In genomic region chr12:57782608-57783465, GRCh38 we compare ENCODE assay signal across 8 cellular contexts. TPM values are rescaled to one million over a fixed set of nuclear protein-coding genes. Genes with fewer than 3 reads are reported as not detected.
DNase-seq lines count a peak whose midpoint lies in the region; ATAC-seq and TF ChIP-seq lines count a peak whose summit lies in the region.

TSS of gene TSFM (plus strand) at chr12:57782787. CDS start at chr12:57782802, 15 bp downstream.

- ATAC-seq in HG02623 (IDR thresholded peaks at IDR 0.05; ENCODE audit: unreplicated experiment) (peak; percentile 77), Right ventricle myocardium inferior (peak; percentile 92)

- peaks cover 20% of the 10 kb centered on the region for H3K36me3 Mint-ChIP-seq in activated naive CD8-positive, alpha-beta T cell treated with anti-CD3 and anti-CD28 coated beads for 36 hours

- TF ChIP-seq EP300 in tibial nerve (IDR thresholded peaks at IDR 0.05) = peak; percentile 80 to 98

- DNase-seq in GM12864 (ENCODE audit: low read depth) = peak; percentile 87
- DNase-seq in NCI-H1092 treated with DMSO at 0.1 percent for 48 hours (lab: John Stamatoyannopoulos, UW) = peak; percentile 81
- peak; percentile 48 for DNase-seq in SKM-1 (lab: John Stamatoyannopoulos, UW; ENCODE audit: unreplicated experiment)
- DNase-seq in activated naive CD8-positive, alpha-beta T cell treated with anti-CD3 and anti-CD28 coated beads for 36 hours = peak; percentile 96
- DNase-seq in Right ventricle myocardium inferior (ENCODE audit: missing footprints) = peak; percentile 99
- peak; percentile 95 to 99 for DNase-seq in tibial nerve (ENCODE audit: low spot score in 2 of 2)

- no peaks in the 10 kb centered on the region for H3K9me3 Mint-ChIP-seq in activated naive CD8-positive, alpha-beta T cell treated with anti-CD3 and anti-CD28 coated beads for 36 hours

- no peaks in the 10 kb centered on the region for H3K27me3 Mint-ChIP-seq in activated naive CD8-positive, alpha-beta T cell treated with anti-CD3 and anti-CD28 coated beads for 36 hours

- H3K9me3 ChIP-seq in parathyroid adenoma (ENCODE audit: control insufficient read depth, low read length) (no peaks in the 10 kb centered on the region), tibial nerve (no peaks in the 10 kb centered on the region)

- no peaks in the 10 kb centered on the region for H3K36me3 ChIP-seq in parathyroid adenoma (ENCODE audit: control insufficient read depth, insufficient read depth, low read length)
- H3K36me3 ChIP-seq in tibial nerve = peaks cover 0 to 57% (median 3%) of the 10 kb centered on the region in 3 donors

- H3K27ac Mint-ChIP-seq in activated naive CD8-positive, alpha-beta T cell treated with anti-CD3 and anti-CD28 coated beads for 36 hours = peak within 1 kb of the TSS; percentile 98

- H3K4me1 Mint-ChIP-seq in activated naive CD8-positive, alpha-beta T cell treated with anti-CD3 and anti-CD28 coated beads for 36 hours = peaks cover 27% of the 10 kb centered on the region

- peak within 1 kb of the TSS; percentile 100 for H3K4me3 Mint-ChIP-seq in activated naive CD8-positive, alpha-beta T cell treated with anti-CD3 and anti-CD28 coated beads for 36 hours

- H3K4me1 ChIP-seq in parathyroid adenoma (peaks cover 9% of the 10 kb centered on the region), tibial nerve (peaks cover 0 to 26% (median 6%) of the 10 kb centered on the region in 4 donors)

- 1 to 2% methylated on average over 45 of the region's 45 CpGs for WGBS in tibial nerve, 2 donors

- intact Hi-C loops in Right ventricle myocardium inferior (cut with DNase I) = loop anchor here (1.0 kb wide), 1 partner anchor 122 kb away; no protein-coding TSS in a partner anchor

- H3K79me2 ChIP-seq in parathyroid adenoma = peaks cover 14% of the 10 kb centered on the region

- H3K27me3 ChIP-seq in parathyroid adenoma (ENCODE audit: control insufficient read depth, insufficient read depth, low read length) (no peaks in the 10 kb centered on the region), tibial nerve (no peaks in the 10 kb centered on the region)

- peak; percentile 11 to 55 for TF ChIP-seq POLR2A in tibial nerve (IDR thresholded peaks at IDR 0.05)

- H3K4me3 ChIP-seq in GM12864 (ENCODE audit: low read depth, low read length) (peak within 1 kb of the TSS; percentile 97), parathyroid adenoma (ENCODE audit: low read depth, low read length) (peak within 1 kb of the TSS; percentile 84), tibial nerve (peak within 1 kb of the TSS; percentile 73 to 96 (median 82))

- H3K27ac ChIP-seq in parathyroid adenoma (peak within 1 kb of the TSS; percentile 42), tibial nerve (peak within 1 kb of the TSS; percentile 11 to 81 (median 78))

- TF ChIP-seq CTCF in GM12864 (IDR thresholded peaks at IDR 0.05; ENCODE audit: low read depth, low read length, missing control alignments) (peak; percentile 90), parathyroid adenoma (IDR thresholded peaks at IDR 0.05) (peak; percentile 97), tibial nerve (IDR thresholded peaks at IDR 0.05) (peak; percentile 85 to 98 (median 94))

- H2AFZ ChIP-seq in parathyroid adenoma = peak within 1 kb of the TSS; percentile 92

- peak within 1 kb of the TSS; percentile 81 for H3K9ac ChIP-seq in parathyroid adenoma

- H3K4me2 ChIP-seq in parathyroid adenoma (ENCODE audit: low read length) = peak within 1 kb of the TSS; percentile 75

RNA-seq across cellular contexts. Expression of gene TSFM, which starts in this region (rescaled TPM):
- 10 to 100 TPM; 67.7 to 74.7 TPM for total RNA-seq in activated naive CD8-positive, alpha-beta T cell treated with anti-CD3 and anti-CD28 coated beads for 36 hours
- 48.2 TPM for total RNA-seq in Right ventricle myocardium inferior
- total RNA-seq in tibial nerve = 10 to 100 TPM; 13.5 to 23.2 (median 22.4) TPM

Comparison
In these comparisons a context has a peak if more than half of its experiments do, and no peak if none do; other contexts are left out.
1. Peak in every context shown above with its lines: DNase-seq, ATAC-seq, H3K4me3 ChIP-seq and H3K27ac ChIP-seq.
2. DNase-seq: peak in every context shown above with its lines; median percentile 99 in Right ventricle myocardium inferior; 97 in tibial nerve; 96 in activated naive CD8-positive, alpha-beta T cell treated with anti-CD3 and anti-CD28 coated beads for 36 hours; 87 in GM12864; 81 in NCI-H1092 treated with DMSO at 0.1 percent for 48 hours; 48 in SKM-1.